In genomic region chr1:215005078-215005477, GRCh38 we compare ENCODE assay signal across 19 cellular contexts.
A peak's percentile ranks its signal among the peaks of the same experiment; 100 is the strongest.
DNase-seq lines count a peak whose midpoint lies in the region; ATAC-seq and TF ChIP-seq lines count a peak whose summit lies in the region.
"Had no signal": no experiment of that assay in that cellular context is flagged by ENCODE, and none has a peak within 500 bp of the region (broad histone marks: within the 10 kb centered on the region; RNA-seq: fewer than 3 reads in every experiment).

No MANE protein-coding gene starts in this region.

- H3K36me3 Mint-ChIP-seq in Calu3 (ENCODE audit: insufficient read depth, unreplicated experiment) (no peaks in the 10 kb centered on the region), osteocyte (ENCODE audit: unreplicated experiment) (no peaks in the 10 kb centered on the region)

- no peak for ATAC-seq in GM19395 (IDR thresholded peaks at IDR 0.05; ENCODE audit: unreplicated experiment)
- no peak for ATAC-seq in GM19035 (IDR thresholded peaks at IDR 0.05; ENCODE audit: unreplicated experiment)
- ATAC-seq in GM18498 (IDR thresholded peaks at IDR 0.05; ENCODE audit: unreplicated experiment) = no peak
- ATAC-seq: activated CD8-positive, alpha-beta T cell treated with anti-CD3 and anti-CD28 coated beads, Interleukin-2, amount 10 ng/mL, durations not matched to agents 7 days and 5 days; activated T-helper 17 cell treated with anti-CD3 and anti-CD28 coated beads, Interleukin-2, amount 50 U/mL, for 72 hours; esophagus mucosa; left cardiac atrium had no signal

- DNase-seq in Calu3 = peak; percentile 10
- peak; percentile 62 for DNase-seq in NCI-H1105 (lab: John Stamatoyannopoulos, UW)
- DNase-seq in dedifferentiated amniotic fluid mesenchymal stem cell (ENCODE audit: extremely low spot score) = peak; percentile 48
- no peak for DNase-seq in osteocyte (ENCODE audit: extremely low spot score, unreplicated experiment)
- no peak for DNase-seq in NCI-H446 (lab: John Stamatoyannopoulos, UW)
- DNase-seq: activated CD8-positive, alpha-beta T cell treated with anti-CD3 and anti-CD28 coated beads, Interleukin-2, amount 10 ng/mL, durations not matched to agents 7 days and 5 days; DMS79; GOT3; hypothalamus; Kasumi-1; left cardiac atrium; NCI-H1694; SW 1271 had no signal

- no TSS peak for BruUV-seq in Calu3 (replicated peaks; lab: Mats Ljungman, UMichigan)

- intact Hi-C loops in Calu3 (cut with micrococcal nuclease; ENCODE audit: unreplicated experiment) = loop anchor here (10.0 kb wide), 1 partner anchor 140 kb away; no protein-coding TSS in a partner anchor

- CTCF ChIA-PET in Calu3 (lab: Charles Lee) = no interaction called here

- H3K4me3 Mint-ChIP-seq in Calu3 (ENCODE audit: low read depth, unreplicated experiment) = no peak overlapping the region
- no peak overlapping the region for H3K4me3 Mint-ChIP-seq in osteocyte (ENCODE audit: unreplicated experiment)
- H3K4me3 Mint-ChIP-seq: activated CD8-positive, alpha-beta T cell treated with anti-CD3 and anti-CD28 coated beads, Interleukin-2, amount 10 ng/mL, durations not matched to agents 7 days and 5 days; activated T-helper 17 cell treated with anti-CD3 and anti-CD28 coated beads, Interleukin-2, amount 50 U/mL, for 72 hours; dendritic cell treated with granulocyte-macrophage colony-stimulating factor and Interleukin-4, amounts not matched to agents 40 ng/mL and 50 ng/mL, for 4 days had no signal

- H3K9me3 Mint-ChIP-seq in Calu3 (ENCODE audit: low read depth, unreplicated experiment) (no peaks in the 10 kb centered on the region), osteocyte (ENCODE audit: unreplicated experiment) (no peaks in the 10 kb centered on the region)

- H3K27me3 Mint-ChIP-seq in Calu3 (ENCODE audit: unreplicated experiment) (no peaks in the 10 kb centered on the region), osteocyte (ENCODE audit: unreplicated experiment) (no peaks in the 10 kb centered on the region)
- H3K27me3 Mint-ChIP-seq: activated T-helper 17 cell treated with anti-CD3 and anti-CD28 coated beads, Interleukin-2, amount 50 U/mL, for 72 hours; dendritic cell treated with granulocyte-macrophage colony-stimulating factor and Interleukin-4, amounts not matched to agents 40 ng/mL and 50 ng/mL, for 4 days had no signal

- TF ChIP-seq CTCF in Calu3 (IDR thresholded peaks at IDR 0.05; ENCODE audit: unreplicated experiment) (no peak), osteocyte (IDR thresholded peaks at IDR 0.05) (no peak)

- H3K4me1 Mint-ChIP-seq in Calu3 (ENCODE audit: low read depth, unreplicated experiment) = peaks cover 22% of the 10 kb centered on the region
- H3K4me1 Mint-ChIP-seq in osteocyte (ENCODE audit: unreplicated experiment) = peaks cover 23% of the 10 kb centered on the region
- H3K4me1 Mint-ChIP-seq: activated T-helper 17 cell treated with anti-CD3 and anti-CD28 coated beads, Interleukin-2, amount 50 U/mL, for 72 hours had no signal

- H3K27ac Mint-ChIP-seq in Calu3 (ENCODE audit: unreplicated experiment) = no peak overlapping the region
- peak overlapping the region; percentile 43 for H3K27ac Mint-ChIP-seq in osteocyte (ENCODE audit: unreplicated experiment)
- H3K27ac Mint-ChIP-seq: activated CD8-positive, alpha-beta T cell treated with anti-CD3 and anti-CD28 coated beads, Interleukin-2, amount 10 ng/mL, durations not matched to agents 7 days and 5 days; activated T-helper 17 cell treated with anti-CD3 and anti-CD28 coated beads, Interleukin-2, amount 50 U/mL, for 72 hours; dendritic cell treated with granulocyte-macrophage colony-stimulating factor and Interleukin-4, amounts not matched to agents 40 ng/mL and 50 ng/mL, for 4 days had no signal

Comparison
In these comparisons a context has a peak if more than half of its experiments do, and no peak if none do; other contexts are left out.
1. DNase-seq: peak in Calu3 (single experiment), NCI-H1105 (single experiment) and dedifferentiated amniotic fluid mesenchymal stem cell (single experiment); none in osteocyte (single experiment) and NCI-H446 (0 of 2).